In the genomic region with DNA sequence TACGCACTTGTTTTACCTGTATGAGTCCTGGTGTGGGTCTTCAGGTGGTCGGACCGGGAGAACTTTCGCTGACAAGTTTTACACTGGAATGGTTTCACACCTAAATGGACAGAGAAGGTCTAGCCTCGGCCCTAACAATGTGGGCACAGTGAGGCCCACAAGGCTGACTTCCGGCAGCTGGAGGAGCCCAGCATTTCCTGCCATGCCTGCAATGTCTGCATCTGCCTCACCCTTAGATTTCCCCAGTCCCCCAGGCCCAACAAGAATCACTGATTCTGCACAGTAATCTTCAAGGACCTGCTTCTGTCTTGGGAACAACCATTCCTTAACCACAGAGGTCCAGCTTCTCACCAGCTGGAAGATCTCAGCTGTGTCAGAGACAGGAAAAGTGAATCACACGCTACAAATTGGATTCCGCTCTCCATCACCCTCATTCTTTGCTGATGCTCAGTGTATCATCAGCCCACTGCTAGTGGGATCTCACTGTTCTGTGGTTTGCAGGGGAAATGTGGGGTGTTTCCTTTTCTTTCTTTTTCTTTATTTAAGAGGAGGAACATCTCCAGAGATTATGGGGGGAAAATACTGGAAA, we compare ENCODE assay signal across 20 cellular contexts. TPM values are rescaled to one million over a fixed set of nuclear protein-coding genes. Genes with fewer than 3 reads are reported as not detected.
DNase-seq lines count a peak whose midpoint lies in the region; ATAC-seq and TF ChIP-seq lines count a peak whose summit lies in the region.
"Had no signal": no experiment of that assay in that cellular context is flagged by ENCODE, and none has a peak within 500 bp of the region (broad histone marks: within the 10 kb centered on the region; RNA-seq: fewer than 3 reads in every experiment).

No MANE protein-coding gene starts in this region.

- peak overlapping the region; percentile 73 for H3K9ac ChIP-seq in DND-41 (ENCODE audit: low read depth, low read length)
- H3K9ac ChIP-seq in IMR-90 (ENCODE audit: low read depth, low read length) = no peak overlapping the region

- H2AFZ ChIP-seq in DND-41 (ENCODE audit: low read depth, low read length) (peak overlapping the region; percentile 51; the same call in 1 of the 2 replicates), IMR-90 (replicated peaks; ENCODE audit: low read length, poor library complexity) (peak overlapping the region; percentile 8)

- H3K4me3 ChIP-seq in DND-41 (ENCODE audit: low read depth in 1 of 2, low read length in 2 of 2) (peak overlapping the region in 1 of 2 experiments; percentile 37; a peak in 1 of 4 replicates), IMR-90 (ENCODE audit: insufficient read depth, low read depth, low read length) (no peak overlapping the region), astrocyte of the cerebellum (ENCODE audit: low read depth, low read length) (no peak overlapping the region)
- H3K4me3 ChIP-seq: tibial nerve had no signal

- no peak overlapping the region for H2BK120ac ChIP-seq in IMR-90 (ENCODE audit: low read depth, low read length)

- dilution Hi-C loops in IMR-90 (cut with HindIII; ENCODE audit: low sequenced_read_pairs, unreplicated experiment) = no loop called here

- H3K4me1 ChIP-seq in DND-41 (ENCODE audit: insufficient read depth, low read length) (peaks cover 100% of the 10 kb centered on the region), IMR-90 (ENCODE audit: control insufficient read depth, insufficient read depth, low read length) (no peaks in the 10 kb centered on the region)
- H3K4me1 ChIP-seq: tibial nerve had no signal

- CTCF ChIA-PET in IMR-90 (lab: Yijun Ruan, JAX) = no interaction called here

- TF ChIP-seq CTCF in DND-41 (IDR thresholded peaks at IDR 0.05; ENCODE audit: borderline replicate concordance, extremely low read depth, low read length, poor library complexity, severe bottlenecking) = no peak
- TF ChIP-seq CTCF in IMR-90 (conservative IDR thresholded peaks at IDR 0.05; ENCODE audit: low read depth, low read length) = no peak
- TF ChIP-seq CTCF in astrocyte of the cerebellum (IDR thresholded peaks at IDR 0.05; ENCODE audit: low read depth, low read length, missing control alignments) = no peak

- peak overlapping the region; percentile 62 for H3K4me2 ChIP-seq in DND-41 (ENCODE audit: insufficient read depth, low read length)
- H3K4me2 ChIP-seq in IMR-90 (ENCODE audit: low read depth, low read length) = no peak overlapping the region

- no peak for TF ChIP-seq POLR2A in IMR-90 (IDR thresholded peaks at IDR 0.05; ENCODE audit: low read depth, low read length)

- no peaks in the 10 kb centered on the region for H3K9me1 ChIP-seq in IMR-90 (ENCODE audit: insufficient read depth, low read length)

- POLR2A ChIA-PET in IMR-90 (lab: Charles Lee; ENCODE audit: unreplicated experiment) = no interaction called here

- no peak overlapping the region for H2BK20ac ChIP-seq in IMR-90 (ENCODE audit: low read depth, low read length)

- ATAC-seq in DND-41 (ENCODE audit: insufficient read depth, low read depth) (peak; percentile 53), IMR-90 (ENCODE audit: low read depth) (peak; percentile 40; the same call in 1 of the 2 replicates), HG02884 (IDR thresholded peaks at IDR 0.05; ENCODE audit: unreplicated experiment) (no peak), GM19397 (IDR thresholded peaks at IDR 0.05; ENCODE audit: unreplicated experiment) (no peak), HG02678 (IDR thresholded peaks at IDR 0.05; ENCODE audit: unreplicated experiment) (no peak)
- ATAC-seq: right cardiac atrium had no signal

- H3K79me2 ChIP-seq in DND-41 (ENCODE audit: insufficient read depth, low read length) = peaks cover 43% of the 10 kb centered on the region

- H2BK15ac ChIP-seq in IMR-90 (ENCODE audit: low read depth, low read length) = no peak overlapping the region

- H3K36me3 ChIP-seq in DND-41 (ENCODE audit: insufficient read depth, low read length) (peaks cover 60% of the 10 kb centered on the region), IMR-90 (ENCODE audit: control insufficient read depth, insufficient read depth, low read length) (no peaks in the 10 kb centered on the region)
- H3K36me3 ChIP-seq: tibial nerve had no signal

- H3K9me3 ChIP-seq in DND-41 (ENCODE audit: insufficient read depth, low read length, severe bottlenecking) = no peaks in the 10 kb centered on the region
- H3K9me3 ChIP-seq in IMR-90 (ENCODE audit: control insufficient read depth, insufficient read depth, low read length) = no peaks in the 10 kb centered on the region
- H3K9me3 ChIP-seq: tibial nerve had no signal

- WGBS in IMR-90 (ENCODE audit: extremely low coverage in 2 of 2, insufficient read length in 1 of 2), 2 experiments = 80% methylated on average over 4 of the region's 8 CpGs; no CpG with 5 or more reads in 1 of the 2 experiments

- H4K20me1 ChIP-seq in DND-41 (ENCODE audit: insufficient read depth, low read length) = no peaks in the 10 kb centered on the region
- no peaks in the 10 kb centered on the region for H4K20me1 ChIP-seq in IMR-90 (ENCODE audit: insufficient read depth, low read length)

- no peaks in the 10 kb centered on the region for H3K27me3 ChIP-seq in DND-41 (ENCODE audit: insufficient read depth, low read length, poor library complexity)
- H3K27me3 ChIP-seq in IMR-90 (ENCODE audit: control insufficient read depth, insufficient read depth, low read length) = peaks cover 6% of the 10 kb centered on the region
- H3K27me3 ChIP-seq: tibial nerve had no signal

- H3K4ac ChIP-seq in IMR-90 (ENCODE audit: low read depth, low read length) = no peak overlapping the region

- H3K27ac ChIP-seq in DND-41 (ENCODE audit: low read length) = peak overlapping the region; percentile 93
- no peak overlapping the region for H3K27ac ChIP-seq in IMR-90 (ENCODE audit: insufficient read depth, low read length)
- H3K27ac ChIP-seq: tibial nerve had no signal

- H3K14ac ChIP-seq in IMR-90 (replicated peaks; ENCODE audit: low read depth, low read length) = no peak overlapping the region

- H2AK5ac ChIP-seq in IMR-90 (ENCODE audit: low read depth, low read length) = no peak overlapping the region

- in situ Hi-C loops in IMR-90 (cut with MboI; ENCODE audit: low sequenced_read_pairs) (no loop called here), astrocyte of the cerebellum (cut with HindIII; ENCODE audit: low sequenced_read_pairs) (no loop called here)

- no peak overlapping the region for H3K18ac ChIP-seq in IMR-90 (ENCODE audit: low read depth, low read length)

- no peak overlapping the region for H3K23ac ChIP-seq in IMR-90 (ENCODE audit: low read depth, low read length)

- no peak for TF ChIP-seq RAD21 in IMR-90 (IDR thresholded peaks at IDR 0.05; ENCODE audit: low read length)

- no TSS peak for BruUV-seq in IMR-90 (replicated peaks; lab: Mats Ljungman, UMichigan)

- H3K56ac ChIP-seq in IMR-90 (ENCODE audit: extremely low read depth, insufficient read depth, low read length) = 0 out of 2 replicates have a peak overlapping the region, but pooled peaks have one; percentile 21

- intact Hi-C loops in IMR-90 (cut with micrococcal nuclease) = no loop called here

- H2BK5ac ChIP-seq in IMR-90 (ENCODE audit: low read depth, low read length, poor library complexity, severe bottlenecking) = no peak overlapping the region

- peak; percentile 73 for DNase-seq in DND-41
- DNase-seq in IMR-90 = peak; percentile 70
- peak; percentile 58 for DNase-seq in astrocyte of the cerebellum (ENCODE audit: low read depth)
- DNase-seq in non-pigmented ciliary epithelial cell (ENCODE audit: low read depth) = peak; percentile 89
- no peak for DNase-seq in C1 segment of cervical spinal cord (lab: John Stamatoyannopoulos, UW)
- DNase-seq: activated CD4-positive, alpha-beta T cell treated with anti-CD3 and anti-CD28 coated beads, Interleukin-2, amount 50 U/mL, for 1 hour; activated naive CD8-positive, alpha-beta T cell treated with anti-CD3 and anti-CD28 coated beads, Interleukin-2, amount 10 ng/mL, durations not matched to agents 7 days and 5 days; activated T-cell treated with anti-CD3 and anti-CD28 coated beads, Interleukin-2, amount 50 U/mL, for 24 hours; DMS53; MV-4-11; NCI-H2171 treated with DMSO at 0.1 percent for 48 hours; right cardiac atrium; SHP77; stimulated activated CD4-positive, alpha-beta T cell treated with anti-CD3 and anti-CD28 coated beads, Interleukin-2, amount 100 ng/mL, for 48 hours had no signal

- no peak overlapping the region for H4K5ac ChIP-seq in IMR-90 (ENCODE audit: low read depth, low read length)

- no peak overlapping the region for H2AK9ac ChIP-seq in IMR-90 (replicated peaks; ENCODE audit: low read depth, low read length, poor library complexity)

- no peaks in the 10 kb centered on the region for H3K79me1 ChIP-seq in IMR-90 (ENCODE audit: low read depth in 1 of 2, low read length in 2 of 2)

- no peak overlapping the region for H4K91ac ChIP-seq in IMR-90 (ENCODE audit: insufficient read depth, low read depth, low read length)

- no peak overlapping the region for H4K8ac ChIP-seq in IMR-90 (ENCODE audit: low read depth in 2 of 2, low read length in 2 of 2)

TF ChIP-seq in IMR-90, 13 proteins besides CTCF, POLR2A, EP300 and RAD21:
- TF ChIP-seq, protein P1, sequence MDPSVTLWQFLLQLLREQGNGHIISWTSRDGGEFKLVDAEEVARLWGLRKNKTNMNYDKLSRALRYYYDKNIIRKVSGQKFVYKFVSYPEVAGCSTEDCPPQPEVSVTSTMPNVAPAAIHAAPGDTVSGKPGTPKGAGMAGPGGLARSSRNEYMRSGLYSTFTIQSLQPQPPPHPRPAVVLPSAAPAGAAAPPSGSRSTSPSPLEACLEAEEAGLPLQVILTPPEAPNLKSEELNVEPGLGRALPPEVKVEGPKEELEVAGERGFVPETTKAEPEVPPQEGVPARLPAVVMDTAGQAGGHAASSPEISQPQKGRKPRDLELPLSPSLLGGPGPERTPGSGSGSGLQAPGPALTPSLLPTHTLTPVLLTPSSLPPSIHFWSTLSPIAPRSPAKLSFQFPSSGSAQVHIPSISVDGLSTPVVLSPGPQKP (IDR thresholded peaks at IDR 0.05; ENCODE audit: borderline replicate concordance, low read depth, low read length) = no peak
- TF ChIP-seq MAFK (IDR thresholded peaks at IDR 0.05; ENCODE audit: low read depth, low read length) = no peak
- TF ChIP-seq SMC3 (IDR thresholded peaks at IDR 0.05; ENCODE audit: low read depth, low read length) = no peak

RNA-seq across cellular contexts. Expression of a gene that starts 43.3 kb away (rescaled TPM):
- total RNA-seq in IMR-90 (2012; rRNA removed) = not detected in 2 replicates
- polyA plus RNA-seq in IMR-90 (2012; rRNA removed) = not detected in 2 replicates
- not detected in 2 replicates for polyA plus RNA-seq in IMR-90 (2012; cell fraction: cytosol; rRNA removed)
- polyA plus RNA-seq in IMR-90 (2012; cell fraction: nucleus; rRNA removed; ENCODE audit: low replicate concordance) = not detected in 2 replicates
- total RNA-seq: activated naive CD8-positive, alpha-beta T cell treated with anti-CD3 and anti-CD28 coated beads, Interleukin-2, amount 10 ng/mL, durations not matched to agents 7 days and 5 days; tibial nerve had no signal
- polyA plus RNA-seq: BJ, neural cell had no signal

Comparison
In these comparisons a context has a peak if more than half of its experiments do, and no peak if none do; other contexts are left out.
1. ATAC-seq: peak in DND-41 (single experiment) and IMR-90 (single experiment); none in HG02884 (single experiment), GM19397 (single experiment) and HG02678 (single experiment).
2. DNase-seq: peak in DND-41 (single experiment), IMR-90 (single experiment), astrocyte of the cerebellum (single experiment) and non-pigmented ciliary epithelial cell (single experiment); none in C1 segment of cervical spinal cord (0 of 14).